16 cellular contexts compared by ENCODE assay signal in the genomic region with DNA sequence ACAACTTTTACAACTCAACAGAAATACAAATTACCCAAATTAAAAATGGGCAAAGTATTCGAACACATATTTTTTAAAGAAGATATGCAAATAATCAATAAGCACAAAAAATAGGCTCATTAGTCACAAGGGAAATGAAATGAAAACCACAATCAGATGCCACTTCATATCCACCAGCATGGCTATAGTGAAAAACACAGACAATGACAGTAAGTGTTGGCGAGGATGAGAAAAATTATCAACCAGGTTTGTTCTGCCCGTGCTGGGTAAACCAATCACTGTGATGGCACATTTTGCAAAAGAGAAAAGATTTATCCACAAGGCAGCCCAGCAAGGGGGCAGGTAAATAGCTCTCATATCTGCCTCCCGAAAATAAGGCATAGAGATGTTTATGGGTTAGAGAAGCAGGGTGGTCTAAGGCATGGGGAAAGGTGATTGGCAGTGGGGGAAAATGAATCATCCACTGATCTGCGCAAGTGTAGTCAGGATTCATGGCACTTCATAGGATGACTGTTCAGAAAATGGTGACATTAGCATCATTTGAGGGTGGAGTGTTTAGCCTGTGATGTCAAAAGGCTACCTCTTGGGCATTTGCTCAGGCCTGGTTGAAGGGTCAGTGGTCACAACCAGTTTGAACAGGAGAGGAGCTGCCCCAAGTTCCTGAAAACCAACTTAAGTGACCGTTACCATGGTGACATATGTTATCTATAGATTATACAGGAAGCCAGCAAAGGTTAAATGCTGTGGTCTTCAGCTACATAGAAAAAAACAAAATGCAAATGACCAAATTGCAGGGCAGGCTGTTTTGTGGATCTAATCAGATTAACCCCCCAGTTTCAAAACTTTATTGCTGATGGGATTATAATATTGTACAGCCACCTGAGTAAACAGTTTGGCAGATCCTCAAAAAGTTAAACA. TPM values are rescaled to one million over a fixed set of nuclear protein-coding genes. Genes with fewer than 3 reads are reported as not detected.
DNase-seq lines count a peak whose midpoint lies in the region; ATAC-seq, FAIRE-seq and TF ChIP-seq lines count a peak whose summit lies in the region.
"Had no signal": no experiment of that assay in that cellular context is flagged by ENCODE, and none has a peak within 500 bp of the region (broad histone marks: within the 10 kb centered on the region; RNA-seq: fewer than 3 reads in every experiment).

No MANE protein-coding gene starts in this region.

- BruUV-seq in Panc1 (replicated peaks; lab: Mats Ljungman, UMichigan) (no TSS peak), K562 (replicated peaks; lab: Mats Ljungman, UMichigan) (no TSS peak)

- H3K36me3 Mint-ChIP-seq in CD4-positive, alpha-beta T cell (ENCODE audit: low read depth) = peaks cover 56% of the 10 kb centered on the region
- H3K36me3 Mint-ChIP-seq in activated T-helper 1 cell treated with anti-CD3 and anti-CD28 coated beads, Interleukin-12 subunit alpha, Interleukin-12 subunit beta, Interleukin-2, Interleukin-4 antibody, amounts not matched to agents 30 ng/mL and 10 ng/mL and 1 ng/mL, durations not matched to agents 14 hours and 24 hours and 36 hours (ENCODE audit: low read depth) = peaks cover 43% of the 10 kb centered on the region

- H3K4me3 ChIP-seq in GM12865 (ENCODE audit: low read depth, low read length) = no peak overlapping the region
- H3K4me3 ChIP-seq in Panc1 (ENCODE audit: low read depth in 2 of 2, low read length in 2 of 2) = no peak overlapping the region
- no peak overlapping the region for H3K4me3 ChIP-seq in K562
- H3K4me3 ChIP-seq: sigmoid colon, thoracic aorta had no signal

- H3K4me2 ChIP-seq in K562 (ENCODE audit: insufficient read depth, low read length) = peak overlapping the region; percentile 34; the same call in 1 of the 2 replicates

- H3K27me3 ChIP-seq in CD4-positive, alpha-beta T cell (ENCODE audit: control insufficient read depth, insufficient read depth, low read length) = no peaks in the 10 kb centered on the region
- H3K27me3 ChIP-seq in Panc1 (ENCODE audit: control insufficient read depth, insufficient read depth, low read length) (no peaks in the 10 kb centered on the region), K562 (ENCODE audit: control insufficient read depth in 2 of 2, insufficient read depth in 2 of 2, low read length in 2 of 2) (no peaks in the 10 kb centered on the region)
- H3K27me3 ChIP-seq: sigmoid colon had no signal

- POLR2A ChIA-PET in CD4-positive, alpha-beta T cell (lab: Charles Lee) = no interaction called here
- POLR2A ChIA-PET in Panc1 (lab: Charles Lee) (no interaction called here), K562 (lab: Yijun Ruan, JAX) (interaction anchor here (0.6 to 1.1 kb wide), 5 partner anchors 9 to 391 kb away, joined by 3 to 5 read pairs (median 3); no protein-coding TSS in a partner anchor)

- H3K9ac ChIP-seq in K562 (ENCODE audit: insufficient read depth in 1 of 2, low read depth in 2 of 2, low read length in 2 of 2) = peak overlapping the region in 1 of 2 experiments; percentile 22; a peak in 2 of 4 replicates

- H3K36me3 ChIP-seq in Panc1 (ENCODE audit: control insufficient read depth, insufficient read depth, low read length) (no peaks in the 10 kb centered on the region), K562 (ENCODE audit: control insufficient read depth, insufficient read depth, low read length) (peaks cover 45% of the 10 kb centered on the region)

- H3K4me3 Mint-ChIP-seq in CD4-positive, alpha-beta T cell = no peak overlapping the region
- no peak overlapping the region for H3K4me3 Mint-ChIP-seq in activated T-helper 1 cell treated with anti-CD3 and anti-CD28 coated beads, Interleukin-12 subunit alpha, Interleukin-12 subunit beta, Interleukin-2, Interleukin-4 antibody, amounts not matched to agents 30 ng/mL and 10 ng/mL and 1 ng/mL, durations not matched to agents 14 hours and 24 hours and 36 hours

- TF ChIP-seq RAD21 in K562 (CRISPR knock-in tag; conservative IDR thresholded peaks at IDR 0.05 in 1 of 2, IDR thresholded peaks at IDR 0.05 in 1 of 2) = no peak; a peak in 1 of 4 replicates

- peak; percentile 42; the same call in 1 of the 2 replicates for TF ChIP-seq POLR2A in K562 (conservative IDR thresholded peaks at IDR 0.05)

- no peaks in the 10 kb centered on the region for H3K79me2 ChIP-seq in K562 (ENCODE audit: control insufficient read depth, insufficient read depth, low read length)

- no peak for TF ChIP-seq CTCF in CD4-positive, alpha-beta T cell (IDR thresholded peaks at IDR 0.05)
- no peak for TF ChIP-seq CTCF in GM12865 (IDR thresholded peaks at IDR 0.05; ENCODE audit: insufficient read depth, low read depth, low read length, missing control alignments)
- no peak for TF ChIP-seq CTCF in Panc1 (IDR thresholded peaks at IDR 0.05)
- no peak for TF ChIP-seq CTCF in K562 (IDR thresholded peaks at IDR 0.05 in 2 of 3, conservative IDR thresholded peaks at IDR 0.05 in 1 of 3; ENCODE audit: insufficient read depth in 2 of 3, low read depth in 1 of 3, low read length in 3 of 3)

- no peak overlapping the region for H3K27ac ChIP-seq in CD4-positive, alpha-beta T cell (ENCODE audit: low read depth, low read length)
- H3K27ac ChIP-seq in Panc1 (ENCODE audit: low read length) (no peak overlapping the region), K562 (ENCODE audit: extremely low read depth, low read depth, low read length) (peak overlapping the region; percentile 75)
- H3K27ac ChIP-seq: sigmoid colon, thoracic aorta had no signal

- DNase-seq in CD4-positive, alpha-beta T cell = no peak
- peak; percentile 80 for DNase-seq in GM12865 (ENCODE audit: low read depth)
- no peak for DNase-seq in Panc1 (ENCODE audit: low read depth, low spot score)
- DNase-seq in K562 (ENCODE audit: extremely low read depth in 1 of 4, low spot score in 3 of 4) = peak; percentile 32 to 85 (median 54)
- no peak for DNase-seq in activated T-helper 1 cell treated with anti-CD3 and anti-CD28 coated beads, Interleukin-12 subunit alpha, Interleukin-12 subunit beta, Interleukin-2, Interleukin-4 antibody, amounts not matched to agents 30 ng/mL and 10 ng/mL and 1 ng/mL, durations not matched to agents 14 hours and 24 hours and 36 hours (ENCODE audit: low spot score)
- no peak for DNase-seq in T-helper 1 cell
- DNase-seq: amygdala; effector memory CD4-positive, alpha-beta T cell; NCI-H1417; NCI-H2171 treated with DMSO at 0.1 percent for 48 hours; sigmoid colon; stimulated activated CD4-positive, alpha-beta T cell treated with anti-CD3 and anti-CD28 coated beads, Interleukin-2, amount 100 ng/mL, for 24 hours; SW 1271 had no signal

- ATAC-seq in CD4-positive, alpha-beta T cell (ENCODE audit: poor library complexity) = no peak
- ATAC-seq in Panc1 = peak; percentile 14; the same call in 1 of the 2 replicates
- peak; percentile 94 for ATAC-seq in K562
- no peak for ATAC-seq in esophagus mucosa
- ATAC-seq in HG02571 (IDR thresholded peaks at IDR 0.05; ENCODE audit: unreplicated experiment) = no peak

- no peaks in the 10 kb centered on the region for H3K9me3 Mint-ChIP-seq in CD4-positive, alpha-beta T cell
- H3K9me3 Mint-ChIP-seq in activated T-helper 1 cell treated with anti-CD3 and anti-CD28 coated beads, Interleukin-12 subunit alpha, Interleukin-12 subunit beta, Interleukin-2, Interleukin-4 antibody, amounts not matched to agents 30 ng/mL and 10 ng/mL and 1 ng/mL, durations not matched to agents 14 hours and 24 hours and 36 hours = no peaks in the 10 kb centered on the region

- WGBS in K562 (ENCODE audit: insufficient coverage, low coverage, missing lambda C conversion rate) = 66% methylated on average over 6 of the region's 6 CpGs

- in situ Hi-C loops in Panc1 (cut with HindIII; ENCODE audit: low pct_unique_long_range_greater_than_20kb, low sequenced_read_pairs) (no loop called here), K562 (cut with MboI) (no loop called here)

- intact Hi-C loops in CD4-positive, alpha-beta T cell (cut with DNase I, micrococcal nuclease) = no loop called here
- intact Hi-C loops in Panc1 (cut with micrococcal nuclease; ENCODE audit: unreplicated experiment) (no loop called here), K562 (cut with micrococcal nuclease) (loop anchor here (5.0 kb wide), 1 partner anchor 119 kb away; a partner anchor contains a TSS)
- intact Hi-C loops in activated T-helper 1 cell treated with anti-CD3 and anti-CD28 coated beads, Interleukin-12 subunit alpha, Interleukin-12 subunit beta, Interleukin-2, Interleukin-4 antibody, amounts not matched to agents 30 ng/mL and 10 ng/mL and 1 ng/mL, durations not matched to agents 14 hours and 24 hours and 36 hours (cut with micrococcal nuclease) = no loop called here

- H2AFZ ChIP-seq in K562 (ENCODE audit: low read depth, low read length) = 0 out of 2 replicates have a peak overlapping the region, but pooled peaks have one; percentile 12

- peak; percentile 67; the same call in 1 of the 2 replicates for TF ChIP-seq EP300 in K562 (IDR thresholded peaks at IDR 0.05; ENCODE audit: low read length)

- FAIRE-seq in K562 (lab: Jason Lieb, UNC) = peak; percentile 77

- no peaks in the 10 kb centered on the region for H3K9me1 ChIP-seq in K562 (ENCODE audit: control insufficient read depth, insufficient read depth, low read length)

- H3K4me1 Mint-ChIP-seq in CD4-positive, alpha-beta T cell (ENCODE audit: low read depth) = no peaks in the 10 kb centered on the region
- H3K4me1 Mint-ChIP-seq in activated T-helper 1 cell treated with anti-CD3 and anti-CD28 coated beads, Interleukin-12 subunit alpha, Interleukin-12 subunit beta, Interleukin-2, Interleukin-4 antibody, amounts not matched to agents 30 ng/mL and 10 ng/mL and 1 ng/mL, durations not matched to agents 14 hours and 24 hours and 36 hours (ENCODE audit: low read depth) = peaks cover 5% of the 10 kb centered on the region

- no peaks in the 10 kb centered on the region for H4K20me1 ChIP-seq in K562 (replicated peaks; ENCODE audit: control insufficient read depth, insufficient read depth, low read length)

- no peaks in the 10 kb centered on the region for H3K27me3 Mint-ChIP-seq in CD4-positive, alpha-beta T cell
- no peaks in the 10 kb centered on the region for H3K27me3 Mint-ChIP-seq in activated T-helper 1 cell treated with anti-CD3 and anti-CD28 coated beads, Interleukin-12 subunit alpha, Interleukin-12 subunit beta, Interleukin-2, Interleukin-4 antibody, amounts not matched to agents 30 ng/mL and 10 ng/mL and 1 ng/mL, durations not matched to agents 14 hours and 24 hours and 36 hours (ENCODE audit: insufficient read depth)

- peak overlapping the region; percentile 62 for H3K27ac Mint-ChIP-seq in CD4-positive, alpha-beta T cell
- H3K27ac Mint-ChIP-seq in activated T-helper 1 cell treated with anti-CD3 and anti-CD28 coated beads, Interleukin-12 subunit alpha, Interleukin-12 subunit beta, Interleukin-2, Interleukin-4 antibody, amounts not matched to agents 30 ng/mL and 10 ng/mL and 1 ng/mL, durations not matched to agents 14 hours and 24 hours and 36 hours = no peak overlapping the region

- H3K4me1 ChIP-seq in Panc1 (ENCODE audit: control insufficient read depth, insufficient read depth, low read length) = no peaks in the 10 kb centered on the region
- peaks cover 7 to 22% of the 10 kb centered on the region in 2 experiments for H3K4me1 ChIP-seq in K562 (replicated peaks in 1 of 2; ENCODE audit: control insufficient read depth in 2 of 2, insufficient read depth in 2 of 2, low read length in 2 of 2)
- H3K4me1 ChIP-seq: sigmoid colon had no signal

- CTCF ChIA-PET in CD4-positive, alpha-beta T cell (lab: Charles Lee) = no interaction called here
- CTCF ChIA-PET in Panc1 (lab: Charles Lee) (no interaction called here), K562 (lab: Yijun Ruan, JAX; ENCODE audit: low intra/inter-chr PET ratio) (interaction anchor here (0.7 kb wide), 1 partner anchor 111 kb away, joined by 3 read pairs; no protein-coding TSS in a partner anchor)

- H3K9me3 ChIP-seq in CD4-positive, alpha-beta T cell (ENCODE audit: control insufficient read depth, low read length) = no peaks in the 10 kb centered on the region
- H3K9me3 ChIP-seq in Panc1 (ENCODE audit: control insufficient read depth, insufficient read depth, low read depth, low read length) (no peaks in the 10 kb centered on the region), K562 (replicated peaks; ENCODE audit: control insufficient read depth, insufficient read depth, low read depth, low read length) (no peaks in the 10 kb centered on the region)
- H3K9me3 ChIP-seq: sigmoid colon, thoracic aorta had no signal

RNA-seq across cellular contexts. Expression of a gene that starts 8.0 kb away (rescaled TPM):
- 1 to 10 TPM; 2.6 TPM for total RNA-seq in CD4-positive, alpha-beta T cell
- 0.10 TPM for total RNA-seq in Panc1 (2021; ENCODE audit: unreplicated experiment)
- 0.10 TPM for polyA plus RNA-seq in Panc1 (2012; ENCODE audit: insufficient read length)
- 1.5 and 4.2 TPM in 2 replicates for total RNA-seq in K562 (2011; cell fraction: chromatin; rRNA removed; ENCODE audit: low replicate concordance)
- total RNA-seq in K562 (2011; cell fraction: nucleolus; rRNA removed) = 0.83 and 1.2 TPM in 2 replicates
- total RNA-seq in K562 (2011; cell fraction: nucleoplasm; rRNA removed) = 1.4 and 1.7 TPM in 2 replicates
- 0.27 and 0.45 TPM in 2 replicates for total RNA-seq in K562 (2014; rRNA removed)
- 1.2 and 1.4 TPM in 2 replicates for total RNA-seq in K562 (2014; rRNA removed; fragmentation: Illumina TruSeq; extraction: Trizol)
- 1.4 and 1.6 TPM in 2 replicates for total RNA-seq in K562 (2015; rRNA removed; fragmentation: Illumina TruSeq; extraction: Trizol)
- 0.86 and 0.92 TPM in 2 replicates for total RNA-seq in K562 (2021)
- 0.82 and 2.2 TPM in 2 replicates for polyA plus RNA-seq in K562 (2011; rRNA removed)
- 0.09 and 0.65 TPM in 2 replicates for polyA plus RNA-seq in K562 (2011; cell fraction: cytosol; rRNA removed)
- 2.8 and 8.3 TPM in 2 replicates for polyA plus RNA-seq in K562 (2011; cell fraction: nucleus; rRNA removed)
- 1.5 and 7.8 TPM in 2 replicates for polyA plus RNA-seq in K562 (2012)
- polyA plus RNA-seq in K562 (2014; fragmentation: Illumina TruSeq; extraction: Trizol) = 0.76 and 1.6 TPM in 2 replicates
- polyA plus RNA-seq in K562 (2014; fragmentation: Nextera tagmentation; extraction: Ambion mirVana) = under 1 TPM; 0.52 to 0.60 TPM
- polyA plus RNA-seq in K562 (2014; rRNA removed) = 1.1 and 1.3 TPM in 2 replicates
- polyA minus RNA-seq in K562 (2011; rRNA and poly(A)+ RNA removed) = 0.42 and 2.0 TPM in 2 replicates
- 0.27 and 0.48 TPM in 2 replicates for polyA minus RNA-seq in K562 (2011; cell fraction: cytosol; rRNA and poly(A)+ RNA removed)
- 0.54 and 2.4 TPM in 2 replicates for polyA minus RNA-seq in K562 (2011; cell fraction: nucleus; rRNA and poly(A)+ RNA removed)
- total RNA-seq in activated T-helper 1 cell treated with anti-CD3 and anti-CD28 coated beads, Interleukin-12 subunit alpha, Interleukin-12 subunit beta, Interleukin-2, Interleukin-4 antibody, amounts not matched to agents 30 ng/mL and 10 ng/mL and 1 ng/mL, durations not matched to agents 14 hours and 24 hours and 36 hours = 0.26 and 0.34 TPM in 2 replicates
- total RNA-seq in esophagus mucosa = 0.40 TPM

RNA-seq across cellular contexts. Expression of a gene that starts 47.2 kb away (rescaled TPM):
- total RNA-seq in CD4-positive, alpha-beta T cell = 10 to 100 TPM; 77.7 to 79.6 TPM
- total RNA-seq in Panc1 (2021; ENCODE audit: unreplicated experiment) = 165 TPM
- polyA plus RNA-seq in Panc1 (2012; ENCODE audit: insufficient read length) = 103 TPM
- 64.3 and 71.3 TPM in 2 replicates for total RNA-seq in K562 (2011; cell fraction: chromatin; rRNA removed; ENCODE audit: low replicate concordance)
- total RNA-seq in K562 (2011; cell fraction: nucleolus; rRNA removed) = 44.9 and 47.4 TPM in 2 replicates
- 53.4 and 64.1 TPM in 2 replicates for total RNA-seq in K562 (2011; cell fraction: nucleoplasm; rRNA removed)
- total RNA-seq in K562 (2014; rRNA removed) = 79.8 and 81.6 TPM in 2 replicates
- 137 and 145 TPM in 2 replicates for total RNA-seq in K562 (2014; rRNA removed; fragmentation: Illumina TruSeq; extraction: Trizol)
- 109 and 118 TPM in 2 replicates for total RNA-seq in K562 (2015; rRNA removed; fragmentation: Illumina TruSeq; extraction: Trizol)
- 157 and 158 TPM in 2 replicates for total RNA-seq in K562 (2021)
- 130 TPM in 2 replicates for polyA plus RNA-seq in K562 (2011; rRNA removed)
- 86.8 and 107 TPM in 2 replicates for polyA plus RNA-seq in K562 (2011; cell fraction: cytosol; rRNA removed)
- polyA plus RNA-seq in K562 (2011; cell fraction: nucleus; rRNA removed) = 61.5 and 74.3 TPM in 2 replicates
- 113 and 129 TPM in 2 replicates for polyA plus RNA-seq in K562 (2012)
- 133 and 150 TPM in 2 replicates for polyA plus RNA-seq in K562 (2014; fragmentation: Illumina TruSeq; extraction: Trizol)
- polyA plus RNA-seq in K562 (2014; fragmentation: Nextera tagmentation; extraction: Ambion mirVana) = 100 to 1,000 TPM in 1 of 2 experiments, 10 to 100 TPM in 1; 86.4 to 122 TPM
- polyA plus RNA-seq in K562 (2014; rRNA removed) = 97.1 and 107 TPM in 2 replicates
- polyA minus RNA-seq in K562 (2011; rRNA and poly(A)+ RNA removed) = 122 and 135 TPM in 2 replicates
- 65.9 and 97.0 TPM in 2 replicates for polyA minus RNA-seq in K562 (2011; cell fraction: cytosol; rRNA and poly(A)+ RNA removed)
- 29.2 and 41.3 TPM in 2 replicates for polyA minus RNA-seq in K562 (2011; cell fraction: nucleus; rRNA and poly(A)+ RNA removed)
- total RNA-seq in activated T-helper 1 cell treated with anti-CD3 and anti-CD28 coated beads, Interleukin-12 subunit alpha, Interleukin-12 subunit beta, Interleukin-2, Interleukin-4 antibody, amounts not matched to agents 30 ng/mL and 10 ng/mL and 1 ng/mL, durations not matched to agents 14 hours and 24 hours and 36 hours = 152 and 157 TPM in 2 replicates
- total RNA-seq in esophagus mucosa = 117 TPM

Comparison
In these comparisons a context has a peak if more than half of its experiments do, and no peak if none do; other contexts are left out.
1. ATAC-seq: peak in Panc1 (single experiment) and K562 (single experiment); none in CD4-positive, alpha-beta T cell (single experiment), esophagus mucosa (single experiment) and HG02571 (single experiment).
2. DNase-seq: peak in GM12865 (single experiment) and K562 (4 of 4); none in CD4-positive, alpha-beta T cell (0 of 10), Panc1 (single experiment), activated T-helper 1 cell treated with anti-CD3 and anti-CD28 coated beads, Interleukin-12 subunit alpha, Interleukin-12 subunit beta, Interleukin-2, Interleukin-4 antibody, amounts not matched to agents 30 ng/mL and 10 ng/mL and 1 ng/mL, durations not matched to agents 14 hours and 24 hours and 36 hours (single experiment) and T-helper 1 cell (0 of 5).